ENCODE assay signal across 10 cellular contexts in the genomic region with DNA sequence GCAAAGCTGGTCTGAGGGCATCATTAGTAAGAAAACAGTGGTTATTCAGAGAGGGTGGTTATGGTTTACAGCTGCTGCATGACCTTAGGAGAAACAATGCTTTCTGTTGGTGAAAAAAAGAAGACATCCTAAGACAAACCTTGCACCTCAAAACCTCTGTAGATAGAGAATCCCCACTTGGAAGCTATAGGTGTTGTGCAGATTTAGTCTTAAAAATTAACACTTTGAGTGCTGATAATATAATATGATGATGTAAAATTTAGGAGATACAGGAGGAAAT. TPM values are rescaled to one million over a fixed set of nuclear protein-coding genes. Genes with fewer than 3 reads are reported as not detected.
DNase-seq lines count a peak whose midpoint lies in the region; ATAC-seq and TF ChIP-seq lines count a peak whose summit lies in the region.
"Had no signal": no experiment of that assay in that cellular context is flagged by ENCODE, and none has a peak within 500 bp of the region (broad histone marks: within the 10 kb centered on the region; RNA-seq: fewer than 3 reads in every experiment).

No MANE protein-coding gene starts in this region.

- peak overlapping the region; percentile 95 to 99 (median 95) for H3K4me3 Mint-ChIP-seq in T-cell

- H3K9ac ChIP-seq in iPS-15b (ENCODE audit: low read depth, low read length) = no peak overlapping the region

- peak overlapping the region in 1 of 2 donors; percentile 99 for H3K27ac Mint-ChIP-seq in T-cell

- H3K27ac ChIP-seq in 22Rv1 = peak overlapping the region; percentile 84; the same call in 1 of the 2 replicates

- DNase-seq in T-cell = no peak
- no peak for DNase-seq in hippocampal formation (lab: John Stamatoyannopoulos, UW)
- no peak for DNase-seq in DMS79 (lab: John Stamatoyannopoulos, UW)
- no peak for DNase-seq in NCI-H146 treated with DMSO at 0.1 percent for 48 hours (lab: John Stamatoyannopoulos, UW; ENCODE audit: unreplicated experiment)
- no peak for DNase-seq in COLO668 (lab: John Stamatoyannopoulos, UW; ENCODE audit: unreplicated experiment)
- DNase-seq: activated CD8-positive, alpha-beta memory T cell treated with anti-CD3 and anti-CD28 coated beads for 24 hours had no signal

- no peak for ATAC-seq in T-cell (replicated peaks in 1 of 4)
- ATAC-seq: gastroesophageal sphincter had no signal

- no peaks in the 10 kb centered on the region for H3K9me3 Mint-ChIP-seq in T-cell

- no peaks in the 10 kb centered on the region for H3K9me3 ChIP-seq in iPS-15b (ENCODE audit: control insufficient read depth, insufficient read depth, low read length)
- H3K9me3 ChIP-seq: gastroesophageal sphincter had no signal

- H3K4me1 Mint-ChIP-seq in T-cell = peaks cover 83 to 91% (median 85%) of the 10 kb centered on the region in 3 donors

- H3K4me1 ChIP-seq in iPS-15b (ENCODE audit: control insufficient read depth, insufficient read depth, low read length) = peaks cover 18% of the 10 kb centered on the region

- H3K36me3 ChIP-seq in iPS-15b (ENCODE audit: control insufficient read depth, insufficient read depth, low read length) = peaks cover 5% of the 10 kb centered on the region

- H3K4me3 ChIP-seq in GM08714 (ENCODE audit: low read length) (peak overlapping the region; percentile 99; the same call in 1 of the 2 replicates), iPS-15b (ENCODE audit: low read depth, low read length) (peak overlapping the region; percentile 2)

- CTCF ChIA-PET in T-cell (lab: Charles Lee) = interaction anchor here (0.7 to 3.5 kb wide), 4 partner anchors 18 to 989 kb away, joined by 6 to 62 read pairs (median 17); no protein-coding TSS in a partner anchor

- no peak for TF ChIP-seq CTCF in 22Rv1 (IDR thresholded peaks at IDR 0.05)

- no peaks in the 10 kb centered on the region for H3K27me3 Mint-ChIP-seq in T-cell

- peaks cover 8% of the 10 kb centered on the region for H3K36me3 Mint-ChIP-seq in T-cell

- POLR2A ChIA-PET in T-cell (lab: Charles Lee) = no interaction called here

- H3K27me3 ChIP-seq in iPS-15b (ENCODE audit: control insufficient read depth, insufficient read depth, low read length) = no peaks in the 10 kb centered on the region
- H3K27me3 ChIP-seq: gastroesophageal sphincter had no signal

RNA-seq across cellular contexts. Expression of a gene that starts 1.4 kb away (rescaled TPM):
- total RNA-seq in T-cell = 10 to 100 TPM in 2 of 5 donors, 1 to 10 TPM in 3; 6.6 to 16.5 (median 8.8) TPM

RNA-seq across cellular contexts. Expression of a gene that starts 1.4 kb away (rescaled TPM):
- total RNA-seq in T-cell = 10 to 100 TPM; 64.9 to 76.8 (median 75.2) TPM

RNA-seq across cellular contexts. Expression of a gene that starts 20.4 kb away (rescaled TPM):
- under 1 TPM in 4 of 5 donors, not detected in 1; 0.12 to 0.76 (median 0.58) TPM for total RNA-seq in T-cell

RNA-seq across cellular contexts. Expression of a gene that starts 49.8 kb away (rescaled TPM):
- not detected for total RNA-seq in T-cell
